ENCODE assay signal across 13 cellular contexts in genomic region chr5:143085319-143085917, GRCh38.
DNase-seq lines count a peak whose midpoint lies in the region; ATAC-seq and TF ChIP-seq lines count a peak whose summit lies in the region.
"Had no signal": no experiment of that assay in that cellular context is flagged by ENCODE, and none has a peak within 500 bp of the region (broad histone marks: within the 10 kb centered on the region; RNA-seq: fewer than 3 reads in every experiment).

No MANE protein-coding gene starts in this region.

- H3K9me3 Mint-ChIP-seq in nephron = no peaks in the 10 kb centered on the region
- no peaks in the 10 kb centered on the region for H3K9me3 Mint-ChIP-seq in activated T-cell treated with anti-CD3 and anti-CD28 coated beads, Interleukin-2, amount 50 U/mL, for 4 hours
- H3K9me3 Mint-ChIP-seq in activated CD8-positive, alpha-beta T cell treated with anti-CD3 and anti-CD28 coated beads for 36 hours = no peaks in the 10 kb centered on the region

- POLR2A ChIA-PET in activated CD8-positive, alpha-beta T cell treated with anti-CD3 and anti-CD28 coated beads for 36 hours (lab: Charles Lee) = interaction anchor here (1.0 to 1.1 kb wide), 2 partner anchors 9 to 10 kb away, joined by 3 read pairs; no protein-coding TSS in a partner anchor

- H3K4me3 Mint-ChIP-seq in nephron = no peak overlapping the region
- H3K4me3 Mint-ChIP-seq in activated T-cell treated with anti-CD3 and anti-CD28 coated beads, Interleukin-2, amount 50 U/mL, for 4 hours = no peak overlapping the region
- H3K4me3 Mint-ChIP-seq in activated CD8-positive, alpha-beta T cell treated with anti-CD3 and anti-CD28 coated beads for 36 hours = no peak overlapping the region

- peaks cover 4% of the 10 kb centered on the region for H3K36me3 Mint-ChIP-seq in nephron (ENCODE audit: low read depth)
- peaks cover 16% of the 10 kb centered on the region for H3K36me3 Mint-ChIP-seq in activated T-cell treated with anti-CD3 and anti-CD28 coated beads, Interleukin-2, amount 50 U/mL, for 4 hours (ENCODE audit: insufficient read depth)
- peaks cover 10% of the 10 kb centered on the region for H3K36me3 Mint-ChIP-seq in activated CD8-positive, alpha-beta T cell treated with anti-CD3 and anti-CD28 coated beads for 36 hours (ENCODE audit: low read depth)

- H3K4me1 Mint-ChIP-seq in nephron = peaks cover 20% of the 10 kb centered on the region
- H3K4me1 Mint-ChIP-seq in activated T-cell treated with anti-CD3 and anti-CD28 coated beads, Interleukin-2, amount 50 U/mL, for 4 hours (ENCODE audit: low read depth) = no peaks in the 10 kb centered on the region
- H3K4me1 Mint-ChIP-seq in activated CD8-positive, alpha-beta T cell treated with anti-CD3 and anti-CD28 coated beads for 36 hours (ENCODE audit: low read depth) = peaks cover 10% of the 10 kb centered on the region

- no peak for ATAC-seq in activated T-cell treated with anti-CD3 and anti-CD28 coated beads, Interleukin-2, amount 50 U/mL, for 4 hours
- no peak for ATAC-seq in activated CD8-positive, alpha-beta T cell treated with anti-CD3 and anti-CD28 coated beads for 36 hours

- H3K27ac Mint-ChIP-seq in nephron = peak overlapping the region in 2 of 3 experiments; percentile 12 to 48
- H3K27ac Mint-ChIP-seq in activated CD8-positive, alpha-beta T cell treated with anti-CD3 and anti-CD28 coated beads for 36 hours = no peak overlapping the region

- no peak for TF ChIP-seq CTCF in nephron (IDR thresholded peaks at IDR 0.05; ENCODE audit: unreplicated experiment in 3 of 3)
- TF ChIP-seq CTCF in activated CD8-positive, alpha-beta T cell treated with anti-CD3 and anti-CD28 coated beads for 36 hours (IDR thresholded peaks at IDR 0.05) = no peak

- CTCF ChIA-PET in activated CD8-positive, alpha-beta T cell treated with anti-CD3 and anti-CD28 coated beads for 36 hours (lab: Charles Lee) = no interaction called here

- DNase-seq in NCI-H1105 treated with DMSO at 0.1 percent for 48 hours (lab: John Stamatoyannopoulos, UW) (peak; percentile 26), NCI-H1105 (lab: John Stamatoyannopoulos, UW) (no peak), NCI-H2029 (lab: John Stamatoyannopoulos, UW) (peak; percentile 77), astrocyte of the hippocampus (ENCODE audit: low read depth, low spot score) (peak; percentile 21), HK-2 (ENCODE audit: unreplicated experiment) (no peak)
- no peak for DNase-seq in activated T-cell treated with anti-CD3 and anti-CD28 coated beads, Interleukin-2, amount 50 U/mL, for 4 hours
- DNase-seq in activated CD8-positive, alpha-beta T cell treated with anti-CD3 and anti-CD28 coated beads for 36 hours = no peak
- DNase-seq: activated effector memory CD4-positive, alpha-beta T cell treated with anti-CD3 and anti-CD28 coated beads, Interleukin-2, amount 50 U/mL, for 16 hours; mesenchymal stem cell; NCI-H226; right cardiac atrium; thyroid gland had no signal

- peaks cover 4% of the 10 kb centered on the region for H3K27me3 Mint-ChIP-seq in nephron (ENCODE audit: low read depth)
- H3K27me3 Mint-ChIP-seq in activated T-cell treated with anti-CD3 and anti-CD28 coated beads, Interleukin-2, amount 50 U/mL, for 4 hours (ENCODE audit: low read depth) = no peaks in the 10 kb centered on the region
- no peaks in the 10 kb centered on the region for H3K27me3 Mint-ChIP-seq in activated CD8-positive, alpha-beta T cell treated with anti-CD3 and anti-CD28 coated beads for 36 hours

- intact Hi-C loops in activated CD8-positive, alpha-beta T cell treated with anti-CD3 and anti-CD28 coated beads for 36 hours (cut with micrococcal nuclease) = no loop called here

Comparison
In these comparisons a context has a peak if more than half of its experiments do, and no peak if none do; other contexts are left out.
1. DNase-seq: peak in NCI-H1105 treated with DMSO at 0.1 percent for 48 hours (single experiment), NCI-H2029 (single experiment) and astrocyte of the hippocampus (single experiment); none in NCI-H1105 (single experiment), activated T-cell treated with anti-CD3 and anti-CD28 coated beads, Interleukin-2, amount 50 U/mL, for 4 hours (single experiment), activated CD8-positive, alpha-beta T cell treated with anti-CD3 and anti-CD28 coated beads for 36 hours (single experiment) and HK-2 (single experiment).